ENCODE assay signal across 8 cellular contexts in the genomic region with DNA sequence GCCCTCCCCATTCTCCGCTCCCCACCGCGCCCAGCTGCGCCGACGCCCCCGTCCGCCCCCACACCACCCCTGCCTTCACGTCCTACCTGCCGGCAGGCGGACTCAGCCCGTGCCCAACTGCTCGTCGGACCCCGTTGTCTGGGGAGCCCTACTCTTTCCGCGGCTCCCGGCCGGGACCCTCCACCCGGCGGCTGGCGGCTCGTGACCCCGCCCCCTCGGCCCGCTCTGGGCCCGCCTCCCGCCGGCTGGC. TPM values are rescaled to one million over a fixed set of nuclear protein-coding genes. Genes with fewer than 3 reads are reported as not detected.
A peak's percentile ranks its signal among the peaks of the same experiment; 100 is the strongest.
DNase-seq lines count a peak whose midpoint lies in the region; ATAC-seq and TF ChIP-seq lines count a peak whose summit lies in the region.

SERAC1 (minus strand) TSS at position 209 of the 250 bp plus-strand sequence. CDS start 9,899 bp downstream, outside the sequence.

- peak in 1 of 3 donors; percentile 86 for DNase-seq in CD4-positive, CD25-positive, alpha-beta regulatory T cell
- DNase-seq in MM.1S (no peak), ecto neural progenitor cell (ENCODE audit: low spot score) (peak; percentile 96), nephron progenitor cell (peak; percentile 97), NCI-H82 (lab: John Stamatoyannopoulos, UW) (no peak), NOMO-1 treated with dmso at 0.1 percent for 144 hours (lab: John Stamatoyannopoulos, UW; ENCODE audit: unreplicated experiment) (no peak), omental fat pad (ENCODE audit: low spot score) (no peak)

- H3K36me3 Mint-ChIP-seq in CD4-positive, CD25-positive, alpha-beta regulatory T cell, result peaks cover 16% of the 10 kb centered on the region
- peaks cover 20% of the 10 kb centered on the region for H3K36me3 Mint-ChIP-seq in nephron progenitor cell (ENCODE audit: low read depth)

- peak within 1 kb of the TSS; percentile 95 for H3K4me3 ChIP-seq in CD4-positive, CD25-positive, alpha-beta regulatory T cell (ENCODE audit: low read depth, low read length)
- peak within 1 kb of the TSS; percentile 76 for H3K4me3 ChIP-seq in MM.1S (ENCODE audit: low read length)

- no peaks in the 10 kb centered on the region for H3K9me2 ChIP-seq in MM.1S (replicated peaks; ENCODE audit: insufficient read depth, low read length)

- no peak for TF ChIP-seq CTCF in MM.1S (IDR thresholded peaks at IDR 0.05; ENCODE audit: low read length)
- no peak for TF ChIP-seq CTCF in nephron progenitor cell (IDR thresholded peaks at IDR 0.05)
- no peak for TF ChIP-seq CTCF in omental fat pad (IDR thresholded peaks at IDR 0.05)

- peak within 1 kb of the TSS; percentile 93 to 96 (median 94) for H3K4me3 Mint-ChIP-seq in CD4-positive, CD25-positive, alpha-beta regulatory T cell
- H3K4me3 Mint-ChIP-seq in nephron progenitor cell, result peak within 1 kb of the TSS; percentile 93

- peak within 1 kb of the TSS; percentile 97 to 98 (median 98) for H3K27ac Mint-ChIP-seq in CD4-positive, CD25-positive, alpha-beta regulatory T cell
- H3K27ac Mint-ChIP-seq in nephron progenitor cell, result peak within 1 kb of the TSS; percentile 96

- peak within 1 kb of the TSS; percentile 65; the same call in 1 of the 2 replicates for H3K4me2 ChIP-seq in MM.1S (ENCODE audit: low read depth, low read length)

- no peaks in the 10 kb centered on the region for H3K27me3 Mint-ChIP-seq in CD4-positive, CD25-positive, alpha-beta regulatory T cell
- peaks cover 3% of the 10 kb centered on the region for H3K27me3 Mint-ChIP-seq in nephron progenitor cell (ENCODE audit: low read depth, poor library complexity)

- H3K9me3 ChIP-seq in CD4-positive, CD25-positive, alpha-beta regulatory T cell (ENCODE audit: control insufficient read depth in 2 of 2, low read length in 2 of 2), result no peaks in the 10 kb centered on the region
- no peaks in the 10 kb centered on the region for H3K9me3 ChIP-seq in MM.1S (replicated peaks; ENCODE audit: insufficient read depth, low read length)

- peaks cover 4 to 49% (median 33%) of the 10 kb centered on the region in 4 donors for H3K4me1 Mint-ChIP-seq in CD4-positive, CD25-positive, alpha-beta regulatory T cell
- peaks cover 15% of the 10 kb centered on the region for H3K4me1 Mint-ChIP-seq in nephron progenitor cell

- H3K4me1 ChIP-seq in CD4-positive, CD25-positive, alpha-beta regulatory T cell (ENCODE audit: control insufficient read depth, insufficient read depth, low read length, poor library complexity, severe bottlenecking), result peaks cover 8% of the 10 kb centered on the region
- no peaks in the 10 kb centered on the region for H3K4me1 ChIP-seq in MM.1S (ENCODE audit: low read length)

- H3K36me3 ChIP-seq in CD4-positive, CD25-positive, alpha-beta regulatory T cell (ENCODE audit: control insufficient read depth, insufficient read depth, low read length), result peaks cover 2% of the 10 kb centered on the region
- H3K36me3 ChIP-seq in MM.1S (replicated peaks; ENCODE audit: insufficient read depth, low read length), result no peaks in the 10 kb centered on the region

- ATAC-seq in CD4-positive, CD25-positive, alpha-beta regulatory T cell (ENCODE audit: low read depth in 2 of 2), result peak in 1 of 2 donors; percentile 19
- ATAC-seq in HG03196 (IDR thresholded peaks at IDR 0.05; ENCODE audit: unreplicated experiment) (no peak), omental fat pad (ENCODE audit: low FRiP score) (no peak)

- peak within 1 kb of the TSS; percentile 64 for H2AFZ ChIP-seq in MM.1S (ENCODE audit: low read length)

- peak within 1 kb of the TSS; percentile 95 for H3K27ac ChIP-seq in CD4-positive, CD25-positive, alpha-beta regulatory T cell (ENCODE audit: insufficient read depth, low read length, poor library complexity, severe bottlenecking)
- H3K27ac ChIP-seq in MM.1S (ENCODE audit: low read length), result peak within 1 kb of the TSS; percentile 86

- H3K27me3 ChIP-seq in CD4-positive, CD25-positive, alpha-beta regulatory T cell (ENCODE audit: control insufficient read depth, insufficient read depth, low read length), result no peaks in the 10 kb centered on the region
- no peaks in the 10 kb centered on the region for H3K27me3 ChIP-seq in MM.1S (replicated peaks; ENCODE audit: insufficient read depth, low read length)

- peaks cover 5% of the 10 kb centered on the region; the same call in 1 of the 2 replicates for H3F3A ChIP-seq in MM.1S (ENCODE audit: insufficient read depth, low read length)

- peak within 1 kb of the TSS; percentile 72 for H3K9ac ChIP-seq in MM.1S (ENCODE audit: low read length)

- H3K79me2 ChIP-seq in MM.1S (ENCODE audit: low read length), result 0 out of 2 replicates have a peak, but pooled peaks cover 2% of the 10 kb centered on the region

- H4K20me1 ChIP-seq in MM.1S (ENCODE audit: insufficient read depth, low read length), result no peaks in the 10 kb centered on the region

- peaks cover 0 to 2% (median 0%) of the 10 kb centered on the region in 7 donors for H3K9me3 Mint-ChIP-seq in CD4-positive, CD25-positive, alpha-beta regulatory T cell
- no peaks in the 10 kb centered on the region for H3K9me3 Mint-ChIP-seq in nephron progenitor cell

RNA-seq across cellular contexts. Expression of gene SERAC1, which starts in this region (rescaled TPM):
- total RNA-seq in CD4-positive, CD25-positive, alpha-beta regulatory T cell, result 4.8 TPM
- polyA plus RNA-seq in CD4-positive, CD25-positive, alpha-beta regulatory T cell, result 1 to 10 TPM; 1.3 to 4.3 (median 2.3) TPM
- 1 to 10 TPM; 5.8 to 8.8 (median 7.4) TPM for total RNA-seq in omental fat pad

Comparison
In these comparisons a context has a peak if more than half of its experiments do, and no peak if none do; other contexts are left out.
1. DNase-seq: peak in ecto neural progenitor cell (single experiment) and nephron progenitor cell (single experiment); none in MM.1S (single experiment), NCI-H82 (single experiment), NOMO-1 treated with dmso at 0.1 percent for 144 hours (single experiment) and omental fat pad (single experiment).